Comparison of ENCODE assay signal across 9 cellular contexts in genomic region chr10:986137-986825, GRCh38. TPM values are rescaled to one million over a fixed set of nuclear protein-coding genes. Genes with fewer than 3 reads are reported as not detected.
DNase-seq lines count a peak whose midpoint lies in the region; ATAC-seq lines count a peak whose summit lies in the region.
"Had no signal": no experiment of that assay in that cellular context is flagged by ENCODE, and none has a peak within 500 bp of the region (broad histone marks: within the 10 kb centered on the region; RNA-seq: fewer than 3 reads in every experiment).

No MANE protein-coding gene starts in this region.

- POLR2A ChIA-PET in activated naive CD8-positive, alpha-beta T cell treated with anti-CD3 and anti-CD28 coated beads, Interleukin-2, amount 10 ng/mL, durations not matched to agents 7 days and 5 days (lab: Charles Lee), result interaction anchor here (1.0 to 2.4 kb wide), 2 partner anchors 28 to 55 kb away, joined by 3 to 23 read pairs; partner anchors contain the start of gene LARP4B

- peaks cover 23% of the 10 kb centered on the region for H3K4me1 Mint-ChIP-seq in activated naive CD8-positive, alpha-beta T cell treated with anti-CD3 and anti-CD28 coated beads, Interleukin-2, amount 10 ng/mL, durations not matched to agents 7 days and 5 days

- no peak for ATAC-seq in activated naive CD8-positive, alpha-beta T cell treated with anti-CD3 and anti-CD28 coated beads, Interleukin-2, amount 10 ng/mL, durations not matched to agents 7 days and 5 days (ENCODE audit: low read depth)
- no peak for ATAC-seq in HG03139 (IDR thresholded peaks at IDR 0.05; ENCODE audit: unreplicated experiment)
- ATAC-seq: gastroesophageal sphincter had no signal

- no peaks in the 10 kb centered on the region for H3K27me3 Mint-ChIP-seq in activated naive CD8-positive, alpha-beta T cell treated with anti-CD3 and anti-CD28 coated beads, Interleukin-2, amount 10 ng/mL, durations not matched to agents 7 days and 5 days

- peak overlapping the region; percentile 13 for H3K4me3 Mint-ChIP-seq in activated naive CD8-positive, alpha-beta T cell treated with anti-CD3 and anti-CD28 coated beads, Interleukin-2, amount 10 ng/mL, durations not matched to agents 7 days and 5 days

- no peaks in the 10 kb centered on the region for H3K9me3 Mint-ChIP-seq in activated naive CD8-positive, alpha-beta T cell treated with anti-CD3 and anti-CD28 coated beads, Interleukin-2, amount 10 ng/mL, durations not matched to agents 7 days and 5 days

- H3K36me3 Mint-ChIP-seq in activated naive CD8-positive, alpha-beta T cell treated with anti-CD3 and anti-CD28 coated beads, Interleukin-2, amount 10 ng/mL, durations not matched to agents 7 days and 5 days, result peaks cover 9% of the 10 kb centered on the region

- DNase-seq in DMS53 treated with DMSO at 0.1 percent for 48 hours (lab: John Stamatoyannopoulos, UW; ENCODE audit: unreplicated experiment), result peak; percentile 92
- peak; percentile 12 for DNase-seq in NCI-H1092 treated with DMSO at 0.1 percent for 48 hours (lab: John Stamatoyannopoulos, UW)
- DNase-seq in activated naive CD8-positive, alpha-beta T cell treated with anti-CD3 and anti-CD28 coated beads, Interleukin-2, amount 10 ng/mL, durations not matched to agents 7 days and 5 days, result no peak
- DNase-seq in myocyte (ENCODE audit: low read depth), result peak; percentile 20
- no peak for DNase-seq in UCSD-AML1 (lab: John Stamatoyannopoulos, UW; ENCODE audit: unreplicated experiment)
- no peak for DNase-seq in activated effector memory CD4-positive, alpha-beta T cell treated with anti-CD3 and anti-CD28 coated beads, Interleukin-2, amount 50 U/mL, for 16 hours
- no peak for DNase-seq in NCI-H748 treated with DMSO at 0.1 percent for 48 hours (lab: John Stamatoyannopoulos, UW)

- no peak overlapping the region for H3K27ac Mint-ChIP-seq in activated naive CD8-positive, alpha-beta T cell treated with anti-CD3 and anti-CD28 coated beads, Interleukin-2, amount 10 ng/mL, durations not matched to agents 7 days and 5 days

RNA-seq across cellular contexts. Expression of gene GTPBP4, which starts 2.0 kb away (rescaled TPM):
- 10 to 100 TPM; 58.6 to 61.1 TPM for total RNA-seq in activated naive CD8-positive, alpha-beta T cell treated with anti-CD3 and anti-CD28 coated beads, Interleukin-2, amount 10 ng/mL, durations not matched to agents 7 days and 5 days
- 55.8 and 57.4 TPM in 2 replicates for total RNA-seq in myocyte
- 43.3 TPM for polyA plus RNA-seq in myocyte (2012)

RNA-seq across cellular contexts. Expression of gene IDI2, which starts 39.4 kb away (rescaled TPM):
- not detected for total RNA-seq in activated naive CD8-positive, alpha-beta T cell treated with anti-CD3 and anti-CD28 coated beads, Interleukin-2, amount 10 ng/mL, durations not matched to agents 7 days and 5 days
- total RNA-seq in myocyte, result not detected in 2 replicates
- polyA plus RNA-seq in myocyte (2012), result not detected
- total RNA-seq: gastroesophageal sphincter had no signal

RNA-seq across cellular contexts. Expression of gene LARP4B, which starts 54.8 kb away (rescaled TPM):
- 10 to 100 TPM; 98.1 to 99.8 TPM for total RNA-seq in activated naive CD8-positive, alpha-beta T cell treated with anti-CD3 and anti-CD28 coated beads, Interleukin-2, amount 10 ng/mL, durations not matched to agents 7 days and 5 days
- total RNA-seq in myocyte, result 28.0 and 33.2 TPM in 2 replicates
- 28.6 TPM for polyA plus RNA-seq in myocyte (2012)

Comparison
In these comparisons a context has a peak if more than half of its experiments do, and no peak if none do; other contexts are left out.
1. DNase-seq: peak in DMS53 treated with DMSO at 0.1 percent for 48 hours (single experiment), NCI-H1092 treated with DMSO at 0.1 percent for 48 hours (single experiment) and myocyte (single experiment); none in activated naive CD8-positive, alpha-beta T cell treated with anti-CD3 and anti-CD28 coated beads, Interleukin-2, amount 10 ng/mL, durations not matched to agents 7 days and 5 days (single experiment), UCSD-AML1 (single experiment), activated effector memory CD4-positive, alpha-beta T cell treated with anti-CD3 and anti-CD28 coated beads, Interleukin-2, amount 50 U/mL, for 16 hours (single experiment) and NCI-H748 treated with DMSO at 0.1 percent for 48 hours (single experiment).